10 cellular contexts compared by ENCODE assay signal in the genomic region with DNA sequence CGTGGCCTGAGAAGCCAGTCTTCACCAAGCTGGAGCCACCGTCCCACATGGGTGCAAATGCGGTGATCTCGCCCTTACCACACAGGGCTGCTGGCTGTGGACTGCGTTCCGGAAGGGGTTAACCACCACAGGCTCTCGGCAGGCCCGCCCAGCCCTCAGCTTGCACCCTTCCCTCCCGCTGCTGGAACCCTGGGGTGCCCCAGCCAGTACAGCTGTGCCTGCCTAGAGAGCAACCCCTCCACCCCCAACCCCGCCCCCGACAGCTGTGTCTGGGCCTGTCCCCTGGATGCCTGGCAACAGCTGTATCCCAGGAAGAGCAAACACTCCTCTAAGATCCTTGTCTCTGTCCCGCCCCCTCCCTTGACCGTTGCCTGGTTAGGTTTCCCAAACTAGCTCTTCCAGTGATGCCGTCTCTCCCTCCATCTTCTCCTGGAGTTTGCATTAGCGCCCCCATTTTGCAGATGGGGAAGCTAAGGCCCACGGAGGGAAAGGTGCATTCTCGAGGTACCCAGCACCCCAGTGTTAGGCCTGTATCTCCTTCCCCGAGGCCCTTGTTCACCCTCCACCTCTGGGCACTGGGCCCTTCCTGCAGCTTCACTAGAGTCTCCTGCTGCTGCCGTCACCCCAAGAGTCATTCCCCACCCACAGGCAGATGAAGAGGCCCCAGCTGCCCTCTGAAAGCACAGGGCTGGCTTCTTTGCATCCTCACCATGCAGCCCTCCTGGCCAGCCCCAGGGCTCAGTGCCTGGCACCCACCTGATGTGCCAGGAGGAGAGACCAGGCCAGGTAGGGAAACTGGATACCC. TPM values are rescaled to one million over a fixed set of nuclear protein-coding genes. Genes with fewer than 3 reads are reported as not detected.
DNase-seq lines count a peak whose midpoint lies in the region; ATAC-seq and TF ChIP-seq lines count a peak whose summit lies in the region.
"Had no signal": no experiment of that assay in that cellular context is flagged by ENCODE, and none has a peak within 500 bp of the region (broad histone marks: within the 10 kb centered on the region; RNA-seq: fewer than 3 reads in every experiment).

No MANE protein-coding gene starts in this region.

- H3K4me3 ChIP-seq in CD8-positive, alpha-beta T cell (ENCODE audit: low read depth, low read length), result no peak overlapping the region
- no peak overlapping the region for H3K4me3 ChIP-seq in Jurkat, Clone E6-1 (ENCODE audit: low read length)
- H3K4me3 ChIP-seq in uterus, result no peak overlapping the region

- POLR2A ChIA-PET in CD8-positive, alpha-beta T cell (lab: Charles Lee), result interaction anchor here (1.2 to 1.6 kb wide), 2 partner anchors 9 to 16 kb away, joined by 4 read pairs; no protein-coding TSS in a partner anchor

- H3K27me3 Mint-ChIP-seq in CD8-positive, alpha-beta T cell (ENCODE audit: low read depth), result no peaks in the 10 kb centered on the region
- H3K27me3 Mint-ChIP-seq in T-helper 17 cell, result no peaks in the 10 kb centered on the region

- peaks cover 9% of the 10 kb centered on the region for H3K4me1 ChIP-seq in CD8-positive, alpha-beta T cell (ENCODE audit: insufficient read depth, low read length)
- no peaks in the 10 kb centered on the region for H3K4me1 ChIP-seq in uterus

- no peak for TF ChIP-seq POLR2A in uterus (IDR thresholded peaks at IDR 0.05)

- H3K9me3 Mint-ChIP-seq in CD8-positive, alpha-beta T cell, result no peaks in the 10 kb centered on the region
- H3K9me3 Mint-ChIP-seq: naive B cell had no signal

- no peak for TF ChIP-seq CTCF in CD8-positive, alpha-beta T cell (IDR thresholded peaks at IDR 0.05)
- no peak for TF ChIP-seq CTCF in uterus (IDR thresholded peaks at IDR 0.05)

- peaks cover 3% of the 10 kb centered on the region for H3K36me3 ChIP-seq in CD8-positive, alpha-beta T cell (ENCODE audit: insufficient read depth, low read length)
- no peaks in the 10 kb centered on the region for H3K36me3 ChIP-seq in uterus

- no peak overlapping the region for H3K27ac Mint-ChIP-seq in CD8-positive, alpha-beta T cell
- H3K27ac Mint-ChIP-seq in T-helper 17 cell, result peak overlapping the region; percentile 60

- no peak overlapping the region for H3K27ac ChIP-seq in CD8-positive, alpha-beta T cell (ENCODE audit: low read depth, low read length)
- no peak overlapping the region for H3K27ac ChIP-seq in uterus
- H3K27ac ChIP-seq: KMS-11 had no signal

- ATAC-seq in CD8-positive, alpha-beta T cell, result peak; percentile 49
- peak; percentile 65 for ATAC-seq in T-helper 17 cell
- peak; percentile 48 for ATAC-seq in left colon
- no peak for ATAC-seq in HG02884 (IDR thresholded peaks at IDR 0.05; ENCODE audit: unreplicated experiment)

- H3K4me3 Mint-ChIP-seq in CD8-positive, alpha-beta T cell, result no peak overlapping the region
- peak overlapping the region; percentile 80 for H3K4me3 Mint-ChIP-seq in T-helper 17 cell
- H3K4me3 Mint-ChIP-seq: naive B cell had no signal

- H3K9me3 ChIP-seq in CD8-positive, alpha-beta T cell (ENCODE audit: low read length), result no peaks in the 10 kb centered on the region
- no peaks in the 10 kb centered on the region for H3K9me3 ChIP-seq in T-helper 17 cell (ENCODE audit: control insufficient read depth, low read length, poor library complexity, severe bottlenecking)
- no peaks in the 10 kb centered on the region for H3K9me3 ChIP-seq in uterus

- intact Hi-C loops in CD8-positive, alpha-beta T cell (cut with DNase I, micrococcal nuclease), result no loop called here
- intact Hi-C loops in left colon (cut with DNase I, micrococcal nuclease) (no loop called here), uterus (cut with DNase I; ENCODE audit: low total_unique reads) (no loop called here)

- DNase-seq in CD8-positive, alpha-beta T cell, result peak in 1 of 7 experiments; percentile 10
- DNase-seq in Jurkat, Clone E6-1 (ENCODE audit: low read depth, low spot score), result peak; percentile 78
- DNase-seq in T-helper 17 cell, result no peak
- DNase-seq in left colon, result no peak
- DNase-seq in Kasumi-1 (lab: John Stamatoyannopoulos, UW), result no peak
- no peak for DNase-seq in uterus
- DNase-seq in AML-193 (lab: John Stamatoyannopoulos, UW), result no peak
- DNase-seq: naive B cell had no signal

- CTCF ChIA-PET in CD8-positive, alpha-beta T cell (lab: Charles Lee), result interaction anchor here (0.6 to 10.8 kb wide), 5 partner anchors 10 to 39 kb away, joined by 3 to 74 read pairs (median 3); no protein-coding TSS in a partner anchor

- peaks cover 12% of the 10 kb centered on the region for H3K4me1 Mint-ChIP-seq in CD8-positive, alpha-beta T cell (ENCODE audit: low read depth)
- peaks cover 10% of the 10 kb centered on the region for H3K4me1 Mint-ChIP-seq in T-helper 17 cell

- no peaks in the 10 kb centered on the region for H3K27me3 ChIP-seq in CD8-positive, alpha-beta T cell (ENCODE audit: insufficient read depth, low read length)
- H3K27me3 ChIP-seq in uterus, result no peaks in the 10 kb centered on the region

- no peaks in the 10 kb centered on the region for H3K36me3 Mint-ChIP-seq in CD8-positive, alpha-beta T cell
- no peaks in the 10 kb centered on the region for H3K36me3 Mint-ChIP-seq in T-helper 17 cell (ENCODE audit: low read depth)
- H3K36me3 Mint-ChIP-seq: naive B cell had no signal

RNA-seq across cellular contexts. Expression of gene COX8A, which starts 12.6 kb away (rescaled TPM):
- total RNA-seq in CD8-positive, alpha-beta T cell, result 100 to 1,000 TPM in 1 of 2 experiments, 10 to 100 TPM in 1; 97.6 to 111 TPM
- polyA plus RNA-seq in Jurkat, Clone E6-1 (2012; ENCODE audit: insufficient read depth, insufficient read length), result 586 TPM
- total RNA-seq in T-helper 17 cell, result 100 to 1,000 TPM; 108 to 129 TPM
- 100 to 1,000 TPM; 663 to 843 TPM for total RNA-seq in left colon
- 100 to 1,000 TPM in 3 of 4 donors, 10 to 100 TPM in 1; 41.0 to 359 (median 139) TPM for total RNA-seq in uterus

RNA-seq across cellular contexts. Expression of gene NAA40, which starts 23.0 kb away (rescaled TPM):
- 10 to 100 TPM; 12.0 to 14.6 TPM for total RNA-seq in CD8-positive, alpha-beta T cell
- polyA plus RNA-seq in Jurkat, Clone E6-1 (2012; ENCODE audit: insufficient read depth, insufficient read length), result 42.1 TPM
- total RNA-seq in T-helper 17 cell (10 to 100 TPM; 16.6 to 19.3 TPM), left colon (10 to 100 TPM; 24.6 to 34.2 TPM), uterus (10 to 100 TPM in 2 of 4 donors, 1 to 10 TPM in 2; 2.1 to 17.8 (median 9.2) TPM)

RNA-seq across cellular contexts. Expression of gene OTUB1, which starts 24.4 kb away (rescaled TPM):
- total RNA-seq in CD8-positive, alpha-beta T cell, result 10 to 100 TPM; 67.2 to 68.7 TPM
- 84.1 TPM for polyA plus RNA-seq in Jurkat, Clone E6-1 (2012; ENCODE audit: insufficient read depth, insufficient read length)
- total RNA-seq in T-helper 17 cell (10 to 100 TPM; 62.2 to 65.1 TPM), left colon (10 to 100 TPM; 67.7 to 79.7 TPM), uterus (10 to 100 TPM; 29.5 to 54.6 (median 45.8) TPM)

RNA-seq across cellular contexts. Expression of gene RCOR2, which starts 44.8 kb away (rescaled TPM):
- total RNA-seq in CD8-positive, alpha-beta T cell, result not detected
- 9.3 TPM for polyA plus RNA-seq in Jurkat, Clone E6-1 (2012; ENCODE audit: insufficient read depth, insufficient read length)
- total RNA-seq in T-helper 17 cell (not detected), left colon (1 to 10 TPM; 2.1 to 2.5 TPM), uterus (10 to 100 TPM in 1 of 4 donors, 1 to 10 TPM in 1, not detected in 2; 5.8 to 11.8 TPM)
